16 cellular contexts compared by ENCODE assay signal in genomic region chr1:170321113-170321512, GRCh38.
DNase-seq lines count a peak whose midpoint lies in the region; ATAC-seq and TF ChIP-seq lines count a peak whose summit lies in the region.
"Had no signal": no experiment of that assay in that cellular context is flagged by ENCODE, and none has a peak within 500 bp of the region (broad histone marks: within the 10 kb centered on the region; RNA-seq: fewer than 3 reads in every experiment).

No MANE protein-coding gene starts in this region.

- ATAC-seq in WTC11 (peak; percentile 46), HG03139 (IDR thresholded peaks at IDR 0.05; ENCODE audit: unreplicated experiment) (no peak)
- ATAC-seq: GM12878 had no signal

- TF ChIP-seq CTCF in WTC11 (IDR thresholded peaks at IDR 0.05) (no peak), fibroblast of pulmonary artery (IDR thresholded peaks at IDR 0.05; ENCODE audit: low read length, missing control alignments) (no peak), osteoblast (IDR thresholded peaks at IDR 0.05; ENCODE audit: extremely low read depth, low read depth, low read length) (no peak), Calu3 (IDR thresholded peaks at IDR 0.05; ENCODE audit: unreplicated experiment) (no peak)

- DNase-seq in ELR (ENCODE audit: low read depth) (peak; percentile 49), WTC11 (ENCODE audit: low spot score) (no peak), fibroblast of pulmonary artery (ENCODE audit: low read depth) (peak; percentile 32), osteoblast (ENCODE audit: insufficient read length, low spot score, missing footprints) (peak; percentile 39), Calu3 (no peak), NCI-H446 treated with DMSO at 0.1 percent for 48 hours (lab: John Stamatoyannopoulos, UW) (no peak)
- DNase-seq in stimulated activated CD4-positive, alpha-beta T cell treated with anti-CD3 and anti-CD28 coated beads, Interleukin-4, amount 100 ng/mL, for 24 hours = no peak
- DNase-seq: ACHN; CD8-positive, alpha-beta memory T cell; Kasumi-1; NCI-H2029; NCI-H2171 treated with DMSO at 0.1 percent for 48 hours; NCI-H510A; SIG-M5 had no signal

- H3K4me2 ChIP-seq in osteoblast (ENCODE audit: insufficient read depth, low read length) = no peak overlapping the region

- H3K4me1 Mint-ChIP-seq in WTC11 (peaks cover 6% of the 10 kb centered on the region; the same call in 1 of the 2 replicates), Calu3 (ENCODE audit: low read depth, unreplicated experiment) (no peaks in the 10 kb centered on the region)
- H3K4me1 Mint-ChIP-seq: CD8-positive, alpha-beta memory T cell had no signal

- BruUV-seq in Calu3 (replicated peaks; lab: Mats Ljungman, UMichigan) = no TSS peak

- H3K4me3 ChIP-seq in fibroblast of pulmonary artery (replicated peaks; ENCODE audit: low read depth, low read length) (no peak overlapping the region), osteoblast (ENCODE audit: insufficient read depth, low read length) (no peak overlapping the region)
- H3K4me3 ChIP-seq: GM12878 had no signal

- no peak overlapping the region for H3K27ac ChIP-seq in osteoblast (ENCODE audit: low read depth, low read length)

- no peaks in the 10 kb centered on the region for H3K36me3 ChIP-seq in osteoblast (ENCODE audit: insufficient read depth, low read length)

- CTCF ChIA-PET in WTC11 (lab: Charles Lee) (no interaction called here), Calu3 (lab: Charles Lee) (no interaction called here)

- peaks cover 10% of the 10 kb centered on the region for H3K4me1 ChIP-seq in osteoblast (ENCODE audit: insufficient read depth, low read length)

- H3K36me3 Mint-ChIP-seq in WTC11 (no peaks in the 10 kb centered on the region), Calu3 (ENCODE audit: insufficient read depth, unreplicated experiment) (no peaks in the 10 kb centered on the region)
- H3K36me3 Mint-ChIP-seq: CD8-positive, alpha-beta memory T cell had no signal

- H3K27me3 ChIP-seq in osteoblast (ENCODE audit: insufficient read depth, low read length) = no peaks in the 10 kb centered on the region

- H3K27me3 Mint-ChIP-seq in WTC11 (ENCODE audit: low read depth) (no peaks in the 10 kb centered on the region), Calu3 (ENCODE audit: unreplicated experiment) (peaks cover under 1% of the 10 kb centered on the region)

- H4K20me1 ChIP-seq in osteoblast (ENCODE audit: insufficient read depth, low read length) = no peaks in the 10 kb centered on the region

- no peaks in the 10 kb centered on the region for H3K9me3 ChIP-seq in osteoblast (ENCODE audit: low read depth, low read length)

- no peak overlapping the region for H2AFZ ChIP-seq in osteoblast (ENCODE audit: low read length)

- intact Hi-C loops in Calu3 (cut with micrococcal nuclease; ENCODE audit: unreplicated experiment) = no loop called here

- H3K9me3 Mint-ChIP-seq in WTC11 = no peaks in the 10 kb centered on the region
- no peaks in the 10 kb centered on the region for H3K9me3 Mint-ChIP-seq in Calu3 (ENCODE audit: low read depth, unreplicated experiment)

- H3K4me3 Mint-ChIP-seq in WTC11 = no peak overlapping the region
- no peak overlapping the region for H3K4me3 Mint-ChIP-seq in Calu3 (ENCODE audit: low read depth, unreplicated experiment)
- H3K4me3 Mint-ChIP-seq: CD8-positive, alpha-beta memory T cell had no signal

- POLR2A ChIA-PET in WTC11 (lab: Charles Lee) = no interaction called here

- H3K27ac Mint-ChIP-seq in WTC11 (no peak overlapping the region), Calu3 (ENCODE audit: unreplicated experiment) (no peak overlapping the region)
- H3K27ac Mint-ChIP-seq: CD8-positive, alpha-beta memory T cell had no signal

- H3K79me2 ChIP-seq in osteoblast (ENCODE audit: insufficient read depth, low read length) = no peaks in the 10 kb centered on the region

TF ChIP-seq in WTC11, 78 proteins besides CTCF, POLR2A, EP300 and RAD21 (continues in another document):
- TF ChIP-seq JUN (CRISPR knock-in tag; IDR thresholded peaks at IDR 0.05) (no peak), MAX (CRISPR knock-in tag; IDR thresholded peaks at IDR 0.05) (no peak), GABPB1 (CRISPR knock-in tag; IDR thresholded peaks at IDR 0.05) (no peak), SMAD4 (CRISPR knock-in tag; IDR thresholded peaks at IDR 0.05) (no peak), ATF6 (CRISPR knock-in tag; IDR thresholded peaks at IDR 0.05) (no peak), ESRRA (CRISPR knock-in tag; IDR thresholded peaks at IDR 0.05; ENCODE audit: borderline replicate concordance) (no peak), FOXK1 (CRISPR knock-in tag; IDR thresholded peaks at IDR 0.05) (no peak), TP53 (CRISPR knock-in tag; IDR thresholded peaks at IDR 0.05) (no peak), HMGXB4 (CRISPR knock-in tag; IDR thresholded peaks at IDR 0.05) (no peak), ZBTB43 (CRISPR knock-in tag; IDR thresholded peaks at IDR 0.05) (no peak), TEAD1 (CRISPR knock-in tag; IDR thresholded peaks at IDR 0.05) (no peak), OVOL2 (CRISPR knock-in tag; IDR thresholded peaks at IDR 0.05; ENCODE audit: borderline replicate concordance) (no peak), IRF2 (CRISPR knock-in tag; IDR thresholded peaks at IDR 0.05; ENCODE audit: borderline replicate concordance, low read depth) (no peak), CDX4 (CRISPR knock-in tag; IDR thresholded peaks at IDR 0.05; ENCODE audit: borderline replicate concordance) (no peak), NFYB (CRISPR knock-in tag; conservative IDR thresholded peaks at IDR 0.05; ENCODE audit: low read depth) (no peak)
- TF ChIP-seq, protein P1, sequence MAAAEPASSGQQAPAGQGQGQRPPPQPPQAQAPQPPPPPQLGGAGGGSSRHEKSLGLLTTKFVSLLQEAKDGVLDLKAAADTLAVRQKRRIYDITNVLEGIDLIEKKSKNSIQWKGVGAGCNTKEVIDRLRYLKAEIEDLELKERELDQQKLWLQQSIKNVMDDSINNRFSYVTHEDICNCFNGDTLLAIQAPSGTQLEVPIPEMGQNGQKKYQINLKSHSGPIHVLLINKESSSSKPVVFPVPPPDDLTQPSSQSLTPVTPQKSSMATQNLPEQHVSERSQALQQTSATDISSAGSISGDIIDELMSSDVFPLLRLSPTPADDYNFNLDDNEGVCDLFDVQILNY (CRISPR knock-in tag; IDR thresholded peaks at IDR 0.05) = no peak
- TF ChIP-seq, protein P2, sequence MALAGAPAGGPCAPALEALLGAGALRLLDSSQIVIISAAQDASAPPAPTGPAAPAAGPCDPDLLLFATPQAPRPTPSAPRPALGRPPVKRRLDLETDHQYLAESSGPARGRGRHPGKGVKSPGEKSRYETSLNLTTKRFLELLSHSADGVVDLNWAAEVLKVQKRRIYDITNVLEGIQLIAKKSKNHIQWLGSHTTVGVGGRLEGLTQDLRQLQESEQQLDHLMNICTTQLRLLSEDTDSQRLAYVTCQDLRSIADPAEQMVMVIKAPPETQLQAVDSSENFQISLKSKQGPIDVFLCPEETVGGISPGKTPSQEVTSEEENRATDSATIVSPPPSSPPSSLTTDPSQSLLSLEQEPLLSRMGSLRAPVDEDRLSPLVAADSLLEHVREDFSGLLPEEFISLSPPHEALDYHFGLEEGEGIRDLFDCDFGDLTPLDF (CRISPR knock-in tag; IDR thresholded peaks at IDR 0.05) = no peak

Comparison
In these comparisons a context has a peak if more than half of its experiments do, and no peak if none do; other contexts are left out.
1. DNase-seq: peak in ELR (single experiment), fibroblast of pulmonary artery (single experiment) and osteoblast (single experiment); none in WTC11 (single experiment), stimulated activated CD4-positive, alpha-beta T cell treated with anti-CD3 and anti-CD28 coated beads, Interleukin-4, amount 100 ng/mL, for 24 hours (single experiment), Calu3 (single experiment) and NCI-H446 treated with DMSO at 0.1 percent for 48 hours (single experiment).